Comparison of ENCODE assay signal across 14 cellular contexts in genomic region chr7:30912986-30913671, GRCh38. TPM values are rescaled to one million over a fixed set of nuclear protein-coding genes. Genes with fewer than 3 reads are reported as not detected.
DNase-seq lines count a peak whose midpoint lies in the region; ATAC-seq, FAIRE-seq and TF ChIP-seq lines count a peak whose summit lies in the region.
"Had no signal": no experiment of that assay in that cellular context is flagged by ENCODE, and none has a peak within 500 bp of the region (broad histone marks: within the 10 kb centered on the region; RNA-seq: fewer than 3 reads in every experiment).

No MANE protein-coding gene starts in this region.

- peaks cover 6% of the 10 kb centered on the region for H3K4me1 Mint-ChIP-seq in activated CD4-positive, alpha-beta T cell treated with anti-CD3 and anti-CD28 coated beads, Interleukin-2, amount 10 ng/mL, durations not matched to agents 24 days and 14 days

- H4K20me1 ChIP-seq in BLaER1, result no peaks in the 10 kb centered on the region

- no peak for ATAC-seq in GM21529 (IDR thresholded peaks at IDR 0.05; ENCODE audit: unreplicated experiment)

- H3K9ac ChIP-seq in BLaER1 (peak overlapping the region; percentile 32; the same call in 1 of the 2 replicates), adipocyte (ENCODE audit: low read length) (peak overlapping the region; percentile 39), kidney (ENCODE audit: low read length in 2 of 2) (peak overlapping the region; percentile 39 to 79)

- no peaks in the 10 kb centered on the region for H3K36me3 Mint-ChIP-seq in activated CD4-positive, alpha-beta T cell treated with anti-CD3 and anti-CD28 coated beads, Interleukin-2, amount 10 ng/mL, durations not matched to agents 24 days and 14 days (ENCODE audit: low read depth)

- no peak for TF ChIP-seq POLR2A in sigmoid colon (IDR thresholded peaks at IDR 0.05)

- peaks cover 76% of the 10 kb centered on the region for H3K4me1 ChIP-seq in BLaER1
- H3K4me1 ChIP-seq in adipocyte (ENCODE audit: control insufficient read depth, insufficient read depth, low read length), result peaks cover 24% of the 10 kb centered on the region
- H3K4me1 ChIP-seq in kidney (ENCODE audit: control insufficient read depth in 1 of 2, insufficient read depth in 1 of 2, low read depth in 1 of 2, low read length in 2 of 2), result peaks cover 11 to 17% of the 10 kb centered on the region in 2 donors
- H3K4me1 ChIP-seq in sigmoid colon, result peaks cover 0 to 84% (median 79%) of the 10 kb centered on the region in 4 donors

- no peaks in the 10 kb centered on the region for H3K9me3 Mint-ChIP-seq in activated CD4-positive, alpha-beta T cell treated with anti-CD3 and anti-CD28 coated beads, Interleukin-2, amount 10 ng/mL, durations not matched to agents 24 days and 14 days

- H3K4me3 Mint-ChIP-seq in activated CD4-positive, alpha-beta T cell treated with anti-CD3 and anti-CD28 coated beads, Interleukin-2, amount 10 ng/mL, durations not matched to agents 24 days and 14 days, result no peak overlapping the region

- H3K36me3 ChIP-seq in BLaER1 (no peaks in the 10 kb centered on the region), adipocyte (ENCODE audit: control insufficient read depth, insufficient read depth, low read length, severe bottlenecking) (no peaks in the 10 kb centered on the region), kidney (ENCODE audit: control insufficient read depth in 1 of 2, insufficient read depth in 2 of 2, low read length in 2 of 2) (no peaks in the 10 kb centered on the region), sigmoid colon (no peaks in the 10 kb centered on the region)

- TF ChIP-seq CTCF in kidney (IDR thresholded peaks at IDR 0.05; ENCODE audit: borderline replicate concordance, extremely low read depth, insufficient read depth) (no peak), sigmoid colon (IDR thresholded peaks at IDR 0.05) (peak in 1 of 4 experiments; percentile 10)

- FAIRE-seq in kidney (lab: Jason Lieb, UNC), result no peak

- peak overlapping the region; percentile 82 for H3K4me2 ChIP-seq in BLaER1

- peak overlapping the region; percentile 65 for H3K27ac ChIP-seq in BLaER1
- H3K27ac ChIP-seq in kidney (ENCODE audit: low read depth in 2 of 2, low read length in 2 of 2), result peak overlapping the region; percentile 72 to 81
- peak overlapping the region; percentile 86 to 90 (median 88) for H3K27ac ChIP-seq in sigmoid colon

- DNase-seq in adipocyte (ENCODE audit: low read depth), result no peak
- no peak for DNase-seq in kidney
- no peak for DNase-seq in sigmoid colon
- DNase-seq in activated CD4-positive, alpha-beta T cell treated with anti-CD3 and anti-CD28 coated beads, Interleukin-2, amount 10 ng/mL, durations not matched to agents 24 days and 14 days, result no peak
- no peak for DNase-seq in COLO668 (lab: John Stamatoyannopoulos, UW; ENCODE audit: unreplicated experiment)
- no peak for DNase-seq in inferior parietal cortex (ENCODE audit: extremely low spot score)
- DNase-seq: activated CD4-positive, alpha-beta T cell treated with anti-CD3 and anti-CD28 coated beads, Interleukin-2, amount 50 U/mL, for 1 hour; central memory CD4-positive, alpha-beta T cell; DND-41; NCI-H774 had no signal

- H3K27ac Mint-ChIP-seq in activated CD4-positive, alpha-beta T cell treated with anti-CD3 and anti-CD28 coated beads, Interleukin-2, amount 10 ng/mL, durations not matched to agents 24 days and 14 days, result no peak overlapping the region

- 14 to 63% methylated on average over 11 of the region's 11 CpGs for WGBS in sigmoid colon, 2 donors

- intact Hi-C loops in kidney (cut with DNase I), result no loop called here
- intact Hi-C loops in sigmoid colon (cut with DNase I), result loop anchor here (5.0 kb wide), 2 partner anchors 61 to 111 kb away; no protein-coding TSS in a partner anchor
- intact Hi-C loops in activated CD4-positive, alpha-beta T cell treated with anti-CD3 and anti-CD28 coated beads, Interleukin-2, amount 10 ng/mL, durations not matched to agents 24 days and 14 days (cut with micrococcal nuclease), result no loop called here

- no peaks in the 10 kb centered on the region for H3K27me3 Mint-ChIP-seq in activated CD4-positive, alpha-beta T cell treated with anti-CD3 and anti-CD28 coated beads, Interleukin-2, amount 10 ng/mL, durations not matched to agents 24 days and 14 days

- TF ChIP-seq EP300 in sigmoid colon (IDR thresholded peaks at IDR 0.05), result no peak

- H3K27me3 ChIP-seq in BLaER1 (no peaks in the 10 kb centered on the region), adipocyte (replicated peaks; ENCODE audit: control insufficient read depth, insufficient read depth, low read length) (no peaks in the 10 kb centered on the region), sigmoid colon (no peaks in the 10 kb centered on the region)

- H3K4me3 ChIP-seq in BLaER1 (no peak overlapping the region), adipocyte (ENCODE audit: low read length) (peak overlapping the region; percentile 58), kidney (ENCODE audit: low read length in 2 of 2) (peak overlapping the region; percentile 77 to 94), sigmoid colon (peak overlapping the region; percentile 9 to 52 (median 44))

- no peaks in the 10 kb centered on the region for H3K9me3 ChIP-seq in BLaER1
- no peaks in the 10 kb centered on the region for H3K9me3 ChIP-seq in adipocyte (ENCODE audit: control insufficient read depth, low read length)
- H3K9me3 ChIP-seq in kidney (ENCODE audit: control insufficient read depth in 1 of 2, low read length in 2 of 2), result no peaks in the 10 kb centered on the region
- H3K9me3 ChIP-seq in sigmoid colon, result no peaks in the 10 kb centered on the region

RNA-seq across cellular contexts. Expression of gene AQP1, which starts 1.5 kb away (rescaled TPM):
- total RNA-seq in kidney, result 291 TPM
- 617 TPM for polyA plus RNA-seq in kidney (ENCODE audit: insufficient read depth, low read depth, low replicate concordance)
- total RNA-seq in sigmoid colon, result 100 to 1,000 TPM in 3 of 4 donors, 10 to 100 TPM in 1; 66.0 to 191 (median 146) TPM
- 10 to 100 TPM in 1 of 3 donors, 1 to 10 TPM in 2; 3.7 to 41.8 (median 7.8) TPM for polyA plus RNA-seq in sigmoid colon
- not detected in 2 replicates for total RNA-seq in activated CD4-positive, alpha-beta T cell treated with anti-CD3 and anti-CD28 coated beads, Interleukin-2, amount 10 ng/mL, durations not matched to agents 24 days and 14 days

RNA-seq across cellular contexts. Expression of gene GHRHR, which starts 50.6 kb away (rescaled TPM):
- total RNA-seq in kidney (not detected), sigmoid colon (not detected)
- polyA plus RNA-seq in kidney (ENCODE audit: insufficient read depth, low read depth, low replicate concordance) (0.75 TPM), sigmoid colon (not detected)
- not detected in 2 replicates for total RNA-seq in activated CD4-positive, alpha-beta T cell treated with anti-CD3 and anti-CD28 coated beads, Interleukin-2, amount 10 ng/mL, durations not matched to agents 24 days and 14 days
- total RNA-seq: kidney epithelial cell had no signal
- polyA plus RNA-seq: AG04450 had no signal

Comparison
In these comparisons a context has a peak if more than half of its experiments do, and no peak if none do; other contexts are left out.
1. RNA of gene AQP1, which starts 1.5 kb away (total RNA-seq): 291 TPM in kidney (single experiment) and 66.0 to 191 TPM in sigmoid colon; not detected in activated CD4-positive, alpha-beta T cell treated with anti-CD3 and anti-CD28 coated beads, Interleukin-2, amount 10 ng/mL, durations not matched to agents 24 days and 14 days; every median in the first group is over 10 times any median in the second.
2. Peak in every context shown above with its lines, with median percentiles within 50 percentile points of each other: H3K27ac ChIP-seq and H3K9ac ChIP-seq.